20 cellular contexts compared by ENCODE assay signal in the genomic region with DNA sequence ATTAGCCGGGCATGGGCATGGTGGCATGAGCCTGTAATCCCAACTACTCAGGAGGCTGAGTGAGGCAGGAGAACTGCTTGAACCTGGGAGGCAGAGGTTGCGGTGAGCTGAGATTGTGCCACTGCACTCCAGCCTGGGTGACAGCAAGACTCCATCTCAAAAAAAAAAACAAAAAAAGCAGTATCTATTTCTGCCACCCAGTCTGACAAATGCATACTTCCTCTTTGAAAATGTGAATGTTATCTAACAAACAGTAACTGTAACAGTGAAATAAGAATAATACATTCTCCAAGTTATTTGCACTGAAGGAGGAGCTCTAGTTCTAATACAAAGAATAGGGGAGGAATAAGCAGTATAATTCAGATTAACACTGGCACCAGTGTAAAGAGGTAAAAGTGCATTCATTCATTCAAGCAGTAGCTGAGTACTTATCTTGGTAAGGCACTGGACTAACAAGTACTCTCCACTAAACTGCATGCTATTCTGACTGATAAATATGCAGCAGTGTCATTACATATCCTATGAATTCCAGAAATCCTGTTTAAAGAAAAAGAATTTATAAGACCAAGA. TPM values are rescaled to one million over a fixed set of nuclear protein-coding genes. Genes with fewer than 3 reads are reported as not detected.
A peak's percentile ranks its signal among the peaks of the same experiment; 100 is the strongest.
DNase-seq lines count a peak whose midpoint lies in the region; ATAC-seq, FAIRE-seq and TF ChIP-seq lines count a peak whose summit lies in the region.
"Had no signal": no experiment of that assay in that cellular context is flagged by ENCODE, and none has a peak within 500 bp of the region (broad histone marks: within the 10 kb centered on the region; RNA-seq: fewer than 3 reads in every experiment).

No MANE protein-coding gene starts in this region.

- no peaks in the 10 kb centered on the region for H3K27me3 Mint-ChIP-seq in naive B cell
- H3K27me3 Mint-ChIP-seq: activated naive CD8-positive, alpha-beta T cell treated with anti-CD3 and anti-CD28 coated beads for 36 hours; progenitor cell of endocrine pancreas; type B pancreatic cell had no signal

- H3K4me1 Mint-ChIP-seq in naive B cell, result peaks cover 33 to 54% (median 44%) of the 10 kb centered on the region in 3 donors

- H3K36me3 Mint-ChIP-seq in naive B cell, result no peaks in the 10 kb centered on the region
- H3K36me3 Mint-ChIP-seq: type B pancreatic cell had no signal

- peak; percentile 36 for FAIRE-seq in GM12892 (lab: Jason Lieb, UNC)

- peak overlapping the region in 7 of 8 donors; percentile 55 to 86 (median 70) for H3K4me3 Mint-ChIP-seq in naive B cell
- H3K4me3 Mint-ChIP-seq: activated naive CD8-positive, alpha-beta T cell treated with anti-CD3 and anti-CD28 coated beads for 36 hours; type B pancreatic cell had no signal

- ATAC-seq in HG02885 (IDR thresholded peaks at IDR 0.05; ENCODE audit: poor library complexity, unreplicated experiment), result peak; percentile 46
- peak; percentile 77 to 84 for ATAC-seq in naive B cell (ENCODE audit: low read depth in 2 of 2)
- ATAC-seq: activated CD4-positive, CD25-positive, alpha-beta regulatory T cell treated with anti-CD3 and anti-CD28 coated beads, Interleukin-2, amount 50 U/mL, for 24 hours; gastrocnemius medialis; lower lobe of right lung had no signal

- DNase-seq in GM12892 (ENCODE audit: insufficient read length) (no peak), OCI-M1 (lab: John Stamatoyannopoulos, UW) (peak; percentile 85), naive B cell (peak; percentile 23), DMS153 treated with DMSO at 0.1 percent for 48 hours (lab: John Stamatoyannopoulos, UW; ENCODE audit: unreplicated experiment) (no peak), NCI-H446 (lab: John Stamatoyannopoulos, UW) (no peak), NCI-H1092 treated with DMSO at 0.1 percent for 48 hours (lab: John Stamatoyannopoulos, UW) (no peak)
- DNase-seq: activated naive CD8-positive, alpha-beta T cell treated with anti-CD3 and anti-CD28 coated beads for 36 hours; brain microvascular endothelial cell; C1 segment of cervical spinal cord; DMS153; gastrocnemius medialis; GOT3; lower lobe of right lung; NCI-H1694 treated with DMSO at 0.1 percent for 48 hours; NCI-H510A treated with DMSO at 0.1 percent for 48 hours; Peyer's patch had no signal

- peaks cover 0 to 2% (median 0%) of the 10 kb centered on the region in 7 donors for H3K9me3 Mint-ChIP-seq in naive B cell
- H3K9me3 Mint-ChIP-seq: type B pancreatic cell had no signal

- H3K27ac Mint-ChIP-seq in naive B cell, result peak overlapping the region; percentile 8 to 91 (median 62)
- H3K27ac Mint-ChIP-seq: activated naive CD8-positive, alpha-beta T cell treated with anti-CD3 and anti-CD28 coated beads for 36 hours; progenitor cell of endocrine pancreas; type B pancreatic cell had no signal

- no peak for TF ChIP-seq POLR2A in GM12892 (IDR thresholded peaks at IDR 0.05; ENCODE audit: low read depth, low read length)

RNA-seq across cellular contexts. Expression of a gene that starts 12.9 kb away (rescaled TPM):
- polyA plus RNA-seq in GM12892 (2012; ENCODE audit: missing spikeins), result 39.0 TPM
- 10 to 100 TPM; 18.4 to 33.6 (median 23.4) TPM for polyA plus RNA-seq in naive B cell (ENCODE audit: low read depth in 6 of 6)

RNA-seq across cellular contexts. Expression of a gene that starts 19.4 kb away (rescaled TPM):
- polyA plus RNA-seq in GM12892 (2012; ENCODE audit: missing spikeins), result not detected
- not detected for polyA plus RNA-seq in naive B cell (ENCODE audit: low read depth in 6 of 6)

Comparison
In these comparisons a context has a peak if more than half of its experiments do, and no peak if none do; other contexts are left out.
1. DNase-seq: peak in OCI-M1 (single experiment) and naive B cell (single experiment); none in GM12892 (single experiment), DMS153 treated with DMSO at 0.1 percent for 48 hours (single experiment), NCI-H446 (0 of 2) and NCI-H1092 treated with DMSO at 0.1 percent for 48 hours (single experiment).